23 cellular contexts compared by ENCODE assay signal in genomic region chr7:149063481-149063880, GRCh38. TPM values are rescaled to one million over a fixed set of nuclear protein-coding genes. Genes with fewer than 3 reads are reported as not detected.
DNase-seq lines count a peak whose midpoint lies in the region; ATAC-seq and TF ChIP-seq lines count a peak whose summit lies in the region.
"Had no signal": no experiment of that assay in that cellular context is flagged by ENCODE, and none has a peak within 500 bp of the region (broad histone marks: within the 10 kb centered on the region; RNA-seq: fewer than 3 reads in every experiment).

No MANE protein-coding gene starts in this region.

- no peaks in the 10 kb centered on the region for H3K27me3 Mint-ChIP-seq in activated naive CD8-positive, alpha-beta T cell treated with anti-CD3 and anti-CD28 coated beads, Interleukin-2, amount 10 ng/mL, durations not matched to agents 7 days and 5 days
- no peaks in the 10 kb centered on the region for H3K27me3 Mint-ChIP-seq in activated naive CD8-positive, alpha-beta T cell treated with anti-CD3 and anti-CD28 coated beads for 36 hours
- H3K27me3 Mint-ChIP-seq in Calu3 (ENCODE audit: unreplicated experiment) (no peaks in the 10 kb centered on the region), T-helper 17 cell (no peaks in the 10 kb centered on the region), nephron progenitor cell (ENCODE audit: low read depth, poor library complexity) (no peaks in the 10 kb centered on the region)
- H3K27me3 Mint-ChIP-seq: central memory CD8-positive, alpha-beta T cell; IgD-negative memory B cell had no signal

- intact Hi-C loops in Calu3 (cut with micrococcal nuclease; ENCODE audit: unreplicated experiment): no loop called here

- no peak overlapping the region for H3K27ac Mint-ChIP-seq in activated naive CD8-positive, alpha-beta T cell treated with anti-CD3 and anti-CD28 coated beads, Interleukin-2, amount 10 ng/mL, durations not matched to agents 7 days and 5 days
- H3K27ac Mint-ChIP-seq in activated naive CD8-positive, alpha-beta T cell treated with anti-CD3 and anti-CD28 coated beads for 36 hours: no peak overlapping the region
- no peak overlapping the region for H3K27ac Mint-ChIP-seq in Calu3 (ENCODE audit: unreplicated experiment)
- H3K27ac Mint-ChIP-seq in T-helper 17 cell: no peak overlapping the region
- H3K27ac Mint-ChIP-seq in nephron progenitor cell: peak overlapping the region; percentile 76
- H3K27ac Mint-ChIP-seq: stimulated activated effector memory CD8-positive, alpha-beta T cell treated with anti-CD3 and anti-CD28 coated beads, Interleukin-12 subunit alpha, Interleukin-12 subunit beta, amount 100 ng/mL, for 72 hours had no signal

- CTCF ChIA-PET in Calu3 (lab: Charles Lee): no interaction called here

- no peaks in the 10 kb centered on the region for H3K9me3 ChIP-seq in T-helper 17 cell (ENCODE audit: control insufficient read depth, low read length, poor library complexity, severe bottlenecking)

- peak overlapping the region; percentile 25 for H3K4me3 Mint-ChIP-seq in activated naive CD8-positive, alpha-beta T cell treated with anti-CD3 and anti-CD28 coated beads, Interleukin-2, amount 10 ng/mL, durations not matched to agents 7 days and 5 days
- no peak overlapping the region for H3K4me3 Mint-ChIP-seq in activated naive CD8-positive, alpha-beta T cell treated with anti-CD3 and anti-CD28 coated beads for 36 hours
- H3K4me3 Mint-ChIP-seq in Calu3 (ENCODE audit: low read depth, unreplicated experiment) (no peak overlapping the region), T-helper 17 cell (peak overlapping the region; percentile 9), nephron progenitor cell (peak overlapping the region; percentile 58)
- H3K4me3 Mint-ChIP-seq: central memory CD8-positive, alpha-beta T cell; stimulated activated effector memory CD8-positive, alpha-beta T cell treated with anti-CD3 and anti-CD28 coated beads, Interleukin-12 subunit alpha, Interleukin-12 subunit beta, amount 100 ng/mL, for 72 hours had no signal

- no peak for ATAC-seq in activated naive CD8-positive, alpha-beta T cell treated with anti-CD3 and anti-CD28 coated beads, Interleukin-2, amount 10 ng/mL, durations not matched to agents 7 days and 5 days (ENCODE audit: low read depth)
- ATAC-seq in T-helper 17 cell: no peak
- ATAC-seq: sciatic nerve; stimulated activated effector memory CD8-positive, alpha-beta T cell treated with anti-CD3 and anti-CD28 coated beads, Interleukin-12 subunit alpha, Interleukin-12 subunit beta, amount 100 ng/mL, for 72 hours had no signal

- H3K27ac ChIP-seq in substantia nigra (ENCODE audit: low read depth, low read length, poor library complexity, severe bottlenecking): no peak overlapping the region
- H3K27ac ChIP-seq: PC-9 had no signal

- peaks cover 6% of the 10 kb centered on the region for H3K4me1 Mint-ChIP-seq in activated naive CD8-positive, alpha-beta T cell treated with anti-CD3 and anti-CD28 coated beads, Interleukin-2, amount 10 ng/mL, durations not matched to agents 7 days and 5 days
- peaks cover 6% of the 10 kb centered on the region for H3K4me1 Mint-ChIP-seq in activated naive CD8-positive, alpha-beta T cell treated with anti-CD3 and anti-CD28 coated beads for 36 hours
- H3K4me1 Mint-ChIP-seq in Calu3 (ENCODE audit: low read depth, unreplicated experiment) (no peaks in the 10 kb centered on the region), T-helper 17 cell (peaks cover 5% of the 10 kb centered on the region), nephron progenitor cell (peaks cover 30% of the 10 kb centered on the region)

- DNase-seq in activated naive CD8-positive, alpha-beta T cell treated with anti-CD3 and anti-CD28 coated beads, Interleukin-2, amount 10 ng/mL, durations not matched to agents 7 days and 5 days: no peak
- DNase-seq in activated naive CD8-positive, alpha-beta T cell treated with anti-CD3 and anti-CD28 coated beads for 36 hours: no peak
- DNase-seq in Calu3 (no peak), T-helper 17 cell (no peak), nephron progenitor cell (no peak), AG08395 (ENCODE audit: low spot score) (no peak), substantia nigra (lab: John Stamatoyannopoulos, UW) (no peak), AG20443 (ENCODE audit: low spot score) (no peak)
- DNase-seq: C1 segment of cervical spinal cord; dorsolateral prefrontal cortex; GOT3; NCI-H1417; NCI-H2107; NCI-H446; PC-9; posterior cingulate gyrus; Right ventricle myocardium superior; stimulated activated CD4-positive, alpha-beta T cell treated with anti-CD3 and anti-CD28 coated beads, Interleukin-4, amount 100 ng/mL, for 24 hours; T-helper 9 cell had no signal

- no peak for TF ChIP-seq CTCF in Calu3 (IDR thresholded peaks at IDR 0.05; ENCODE audit: unreplicated experiment)
- TF ChIP-seq CTCF in nephron progenitor cell (IDR thresholded peaks at IDR 0.05): no peak

- POLR2A ChIA-PET in activated naive CD8-positive, alpha-beta T cell treated with anti-CD3 and anti-CD28 coated beads, Interleukin-2, amount 10 ng/mL, durations not matched to agents 7 days and 5 days (lab: Charles Lee): no interaction called here

- H3K36me3 Mint-ChIP-seq in activated naive CD8-positive, alpha-beta T cell treated with anti-CD3 and anti-CD28 coated beads, Interleukin-2, amount 10 ng/mL, durations not matched to agents 7 days and 5 days: peaks cover 3% of the 10 kb centered on the region
- peaks cover 6% of the 10 kb centered on the region for H3K36me3 Mint-ChIP-seq in activated naive CD8-positive, alpha-beta T cell treated with anti-CD3 and anti-CD28 coated beads for 36 hours
- H3K36me3 Mint-ChIP-seq in Calu3 (ENCODE audit: insufficient read depth, unreplicated experiment) (peaks cover 27% of the 10 kb centered on the region), T-helper 17 cell (ENCODE audit: low read depth) (no peaks in the 10 kb centered on the region), nephron progenitor cell (ENCODE audit: low read depth) (peaks cover 9% of the 10 kb centered on the region)
- H3K36me3 Mint-ChIP-seq: IgD-negative memory B cell had no signal

- BruUV-seq in Calu3 (replicated peaks; lab: Mats Ljungman, UMichigan): TSS peak; percentile 19

- H3K9me3 Mint-ChIP-seq in activated naive CD8-positive, alpha-beta T cell treated with anti-CD3 and anti-CD28 coated beads, Interleukin-2, amount 10 ng/mL, durations not matched to agents 7 days and 5 days: no peaks in the 10 kb centered on the region
- no peaks in the 10 kb centered on the region for H3K9me3 Mint-ChIP-seq in activated naive CD8-positive, alpha-beta T cell treated with anti-CD3 and anti-CD28 coated beads for 36 hours
- no peaks in the 10 kb centered on the region for H3K9me3 Mint-ChIP-seq in Calu3 (ENCODE audit: low read depth, unreplicated experiment)
- no peaks in the 10 kb centered on the region for H3K9me3 Mint-ChIP-seq in nephron progenitor cell
- H3K9me3 Mint-ChIP-seq: central memory CD8-positive, alpha-beta T cell; IgD-negative memory B cell; stimulated activated effector memory CD8-positive, alpha-beta T cell treated with anti-CD3 and anti-CD28 coated beads, Interleukin-12 subunit alpha, Interleukin-12 subunit beta, amount 100 ng/mL, for 72 hours had no signal

RNA-seq across cellular contexts. Expression of gene ZNF786, which starts 27.0 kb away (rescaled TPM):
- 10 to 100 TPM in 1 of 2 experiments, 1 to 10 TPM in 1; 9.5 to 10.3 TPM for total RNA-seq in activated naive CD8-positive, alpha-beta T cell treated with anti-CD3 and anti-CD28 coated beads, Interleukin-2, amount 10 ng/mL, durations not matched to agents 7 days and 5 days
- total RNA-seq in activated naive CD8-positive, alpha-beta T cell treated with anti-CD3 and anti-CD28 coated beads for 36 hours: 1 to 10 TPM; 4.6 to 4.9 TPM
- total RNA-seq in Calu3 (2022) (9.8 and 10.9 TPM in 2 replicates), T-helper 17 cell (1 to 10 TPM; 2.8 to 4.4 TPM)

RNA-seq across cellular contexts. Expression of gene PDIA4, which starts 35.2 kb away (rescaled TPM):
- total RNA-seq in activated naive CD8-positive, alpha-beta T cell treated with anti-CD3 and anti-CD28 coated beads, Interleukin-2, amount 10 ng/mL, durations not matched to agents 7 days and 5 days: 10 to 100 TPM; 56.6 to 56.8 TPM
- 10 to 100 TPM; 83.7 to 86.3 TPM for total RNA-seq in activated naive CD8-positive, alpha-beta T cell treated with anti-CD3 and anti-CD28 coated beads for 36 hours
- total RNA-seq in Calu3 (2022) (332 and 351 TPM in 2 replicates), T-helper 17 cell (10 to 100 TPM; 42.4 to 49.8 TPM)

Comparison
In these comparisons a context has a peak if more than half of its experiments do, and no peak if none do; other contexts are left out.
1. H3K4me3 Mint-ChIP-seq: peak in activated naive CD8-positive, alpha-beta T cell treated with anti-CD3 and anti-CD28 coated beads, Interleukin-2, amount 10 ng/mL, durations not matched to agents 7 days and 5 days (single experiment), T-helper 17 cell (single experiment) and nephron progenitor cell (single experiment); none in activated naive CD8-positive, alpha-beta T cell treated with anti-CD3 and anti-CD28 coated beads for 36 hours (single experiment) and Calu3 (single experiment).